Comparison of ENCODE assay signal across 2 cellular contexts in the genomic region with DNA sequence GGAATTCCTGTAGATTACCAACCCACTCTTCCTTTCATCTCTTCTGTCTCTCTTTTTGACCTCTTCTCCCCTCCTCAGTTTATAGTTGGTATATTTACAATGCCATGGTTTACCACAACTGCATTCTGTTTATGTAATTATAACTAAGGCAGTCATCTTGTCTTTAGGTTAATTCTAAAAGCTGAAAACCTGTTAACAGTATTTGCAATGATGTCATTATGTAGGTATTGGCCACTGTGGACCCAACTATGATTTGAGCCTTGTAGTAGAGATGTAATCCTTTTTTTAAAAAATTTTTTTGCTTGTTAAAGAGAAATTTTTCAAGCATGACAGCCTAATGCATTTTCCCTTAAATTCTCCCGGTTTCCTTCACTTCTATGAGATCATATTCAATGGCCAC.
TF ChIP-seq lines count a peak whose summit lies in the region.

No MANE protein-coding gene starts in this region.

TF ChIP-seq in HepG2, 621 proteins besides CTCF, POLR2A, EP300 and RAD21:
- TF ChIP-seq ATF7 (IDR thresholded peaks at IDR 0.05): peak; percentile 83
- no peak for TF ChIP-seq ATF7 (CRISPR knock-in tag; IDR thresholded peaks at IDR 0.05)
- TF ChIP-seq, protein P1, sequence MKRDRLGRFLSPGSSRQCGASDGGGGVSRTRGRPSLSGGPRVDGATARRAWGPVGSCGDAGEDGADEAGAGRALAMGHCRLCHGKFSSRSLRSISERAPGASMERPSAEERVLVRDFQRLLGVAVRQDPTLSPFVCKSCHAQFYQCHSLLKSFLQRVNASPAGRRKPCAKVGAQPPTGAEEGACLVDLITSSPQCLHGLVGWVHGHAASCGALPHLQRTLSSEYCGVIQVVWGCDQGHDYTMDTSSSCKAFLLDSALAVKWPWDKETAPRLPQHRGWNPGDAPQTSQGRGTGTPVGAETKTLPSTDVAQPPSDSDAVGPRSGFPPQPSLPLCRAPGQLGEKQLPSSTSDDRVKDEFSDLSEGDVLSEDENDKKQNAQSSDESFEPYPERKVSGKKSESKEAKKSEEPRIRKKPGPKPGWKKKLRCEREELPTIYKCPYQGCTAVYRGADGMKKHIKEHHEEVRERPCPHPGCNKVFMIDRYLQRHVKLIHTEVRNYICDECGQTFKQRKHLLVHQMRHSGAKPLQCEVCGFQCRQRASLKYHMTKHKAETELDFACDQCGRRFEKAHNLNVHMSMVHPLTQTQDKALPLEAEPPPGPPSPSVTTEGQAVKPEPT (CRISPR knock-in tag; IDR thresholded peaks at IDR 0.05; ENCODE audit: low read depth): no peak
- no peak for TF ChIP-seq TRIM24 (CRISPR knock-in tag; IDR thresholded peaks at IDR 0.05)

TF ChIP-seq in K562, 482 proteins besides CTCF, POLR2A, EP300 and RAD21:
- TF ChIP-seq, protein P2, sequence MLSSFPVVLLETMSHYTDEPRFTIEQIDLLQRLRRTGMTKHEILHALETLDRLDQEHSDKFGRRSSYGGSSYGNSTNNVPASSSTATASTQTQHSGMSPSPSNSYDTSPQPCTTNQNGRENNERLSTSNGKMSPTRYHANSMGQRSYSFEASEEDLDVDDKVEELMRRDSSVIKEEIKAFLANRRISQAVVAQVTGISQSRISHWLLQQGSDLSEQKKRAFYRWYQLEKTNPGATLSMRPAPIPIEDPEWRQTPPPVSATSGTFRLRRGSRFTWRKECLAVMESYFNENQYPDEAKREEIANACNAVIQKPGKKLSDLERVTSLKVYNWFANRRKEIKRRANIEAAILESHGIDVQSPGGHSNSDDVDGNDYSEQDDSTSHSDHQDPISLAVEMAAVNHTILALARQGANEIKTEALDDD (IDR thresholded peaks at IDR 0.05): no peak
- TF ChIP-seq TRIM28 (IDR thresholded peaks at IDR 0.05) (no peak), IRF2 (CRISPR knock-in tag; IDR thresholded peaks at IDR 0.05) (no peak), NRF1 (conservative IDR thresholded peaks at IDR 0.05 in 1 of 2, IDR thresholded peaks at IDR 0.05 in 1 of 2) (no peak), ATF7 (IDR thresholded peaks at IDR 0.05) (peak; percentile 37; the same call in 1 of the 2 replicates)
